ENCODE assay signal across 1 cellular context in the genomic region with DNA sequence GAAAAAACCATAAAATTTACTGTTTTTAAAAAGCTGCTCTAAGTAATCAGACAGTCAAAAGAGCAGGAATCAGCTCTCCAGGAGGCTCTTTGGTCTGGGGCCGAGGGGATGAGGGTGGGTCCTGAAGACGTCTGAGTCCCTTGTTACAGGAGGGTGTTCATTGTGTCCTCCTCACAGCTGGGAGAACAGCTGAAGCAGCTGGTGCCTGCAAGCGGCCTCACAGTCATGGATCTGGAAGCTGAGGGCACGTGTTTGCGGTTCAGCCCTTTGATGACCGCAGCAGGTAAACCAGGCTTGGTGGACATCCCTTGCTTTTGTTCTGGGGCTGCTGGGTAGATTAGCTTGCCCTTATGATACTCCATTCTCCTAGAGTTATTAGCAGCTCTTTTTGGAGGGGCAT.
TF ChIP-seq lines count a peak whose summit lies in the region.

No MANE protein-coding gene starts in this region.

TF ChIP-seq in K562, 482 proteins besides CTCF, POLR2A, EP300 and RAD21:
- 0 out of 2 replicates have a peak, but pooled peaks have one; percentile 23 for TF ChIP-seq SUPT5H (IDR thresholded peaks at IDR 0.05)
TF ChIP-seq in K562: peak in this region for 1; not testable (repeated sequence) for 481.
